1 cellular context compared by ENCODE assay signal in genomic region chr16:30009990-30010816, GRCh38.
TF ChIP-seq lines count a peak whose summit lies in the region.

No MANE protein-coding gene starts in this region.

TF ChIP-seq in IMR-90, 13 proteins besides CTCF, POLR2A, EP300 and RAD21 (continued from another document):
- TF ChIP-seq, protein P1, sequence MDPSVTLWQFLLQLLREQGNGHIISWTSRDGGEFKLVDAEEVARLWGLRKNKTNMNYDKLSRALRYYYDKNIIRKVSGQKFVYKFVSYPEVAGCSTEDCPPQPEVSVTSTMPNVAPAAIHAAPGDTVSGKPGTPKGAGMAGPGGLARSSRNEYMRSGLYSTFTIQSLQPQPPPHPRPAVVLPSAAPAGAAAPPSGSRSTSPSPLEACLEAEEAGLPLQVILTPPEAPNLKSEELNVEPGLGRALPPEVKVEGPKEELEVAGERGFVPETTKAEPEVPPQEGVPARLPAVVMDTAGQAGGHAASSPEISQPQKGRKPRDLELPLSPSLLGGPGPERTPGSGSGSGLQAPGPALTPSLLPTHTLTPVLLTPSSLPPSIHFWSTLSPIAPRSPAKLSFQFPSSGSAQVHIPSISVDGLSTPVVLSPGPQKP (IDR thresholded peaks at IDR 0.05; ENCODE audit: borderline replicate concordance, low read depth, low read length), result no peak
- TF ChIP-seq RFX5 (IDR thresholded peaks at IDR 0.05; ENCODE audit: low read depth, low read length), result no peak
- no peak for TF ChIP-seq CHD1 (IDR thresholded peaks at IDR 0.05; ENCODE audit: low read depth, low read length)
